Comparison of ENCODE assay signal across 12 cellular contexts in the genomic region with DNA sequence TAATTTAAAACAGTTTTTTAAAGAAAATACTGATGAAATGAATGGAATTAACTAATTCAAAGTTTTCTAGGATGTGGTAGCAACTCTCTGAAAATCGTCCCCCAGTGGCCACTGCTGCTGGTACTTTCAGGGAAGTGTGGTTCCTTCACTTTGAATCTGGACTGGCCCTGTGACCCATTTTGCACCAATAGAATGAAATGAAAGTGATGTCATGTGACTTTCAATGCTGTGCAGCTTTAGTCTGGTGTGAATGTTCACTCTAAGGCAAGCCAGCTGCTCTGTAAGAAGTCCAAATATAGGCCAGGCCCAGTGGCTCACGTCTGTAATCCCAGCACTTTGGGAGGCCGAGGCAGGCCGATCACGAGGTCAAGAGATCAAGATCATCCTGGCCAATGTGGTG. TPM values are rescaled to one million over a fixed set of nuclear protein-coding genes. Genes with fewer than 3 reads are reported as not detected.
DNase-seq lines count a peak whose midpoint lies in the region; ATAC-seq and TF ChIP-seq lines count a peak whose summit lies in the region.
"Had no signal": no experiment of that assay in that cellular context is flagged by ENCODE, and none has a peak within 500 bp of the region (broad histone marks: within the 10 kb centered on the region; RNA-seq: fewer than 3 reads in every experiment).

No MANE protein-coding gene starts in this region.

- H2BK5ac ChIP-seq in trophoblast cell (ENCODE audit: low read depth, low read length, poor library complexity) = no peak overlapping the region

- 83% methylated on average over 5 of the region's 5 CpGs for WGBS in GM23248 (ENCODE audit: low coverage in 1 of 2, low lambda C conversion rate in 2 of 2, missing lambda C conversion rate in 2 of 2), 2 experiments
- no CpG with 5 or more reads among the region's 5 CpGs for WGBS in trophoblast cell (ENCODE audit: extremely low coverage, insufficient coverage, insufficient read length)

- no peak overlapping the region for H4K12ac ChIP-seq in trophoblast cell (ENCODE audit: low read depth, low read length)

- no peak overlapping the region for H3K4ac ChIP-seq in trophoblast cell (ENCODE audit: low read depth, low read length)

- H3K36me3 ChIP-seq in GM23248 (ENCODE audit: low read depth) (no peaks in the 10 kb centered on the region), trophoblast cell (ENCODE audit: control insufficient read depth in 1 of 2, insufficient read depth in 2 of 2, low read length in 2 of 2) (peaks cover 0 to 3% of the 10 kb centered on the region in 2 experiments)

- no peak overlapping the region for H2AFZ ChIP-seq in GM23248
- H2AFZ ChIP-seq in trophoblast cell (ENCODE audit: insufficient read depth, low read length, poor library complexity) = no peak overlapping the region

- H3K27ac ChIP-seq in GM23248 (no peak overlapping the region), trophoblast cell (ENCODE audit: low read depth, low read length) (no peak overlapping the region)

- DNase-seq in DMS 273 (lab: John Stamatoyannopoulos, UW; ENCODE audit: unreplicated experiment) (peak; percentile 12), DMS 273 treated with DMSO at 0.1 percent for 48 hours (lab: John Stamatoyannopoulos, UW) (no peak), HFFc6 (no peak), naive B cell (no peak), GM23248 (no peak), pons (ENCODE audit: low spot score) (no peak), trophoblast cell (no peak)
- DNase-seq: activated gamma-delta T cell; head of caudate nucleus; NCI-H524 treated with DMSO at 0.1 percent for 48 hours; stimulated activated CD4-positive, alpha-beta T cell treated with anti-CD3 and anti-CD28 coated beads, Interleukin-12 subunit alpha, Interleukin-12 subunit beta, amount 100 ng/mL, for 4 hours had no signal

- no peaks in the 10 kb centered on the region for H3K79me1 ChIP-seq in trophoblast cell (ENCODE audit: low read length)

- no peak overlapping the region for H2AK5ac ChIP-seq in trophoblast cell (ENCODE audit: low read length)

- H3K9me3 Mint-ChIP-seq in HFFc6 (no peaks in the 10 kb centered on the region; the same call in 1 of the 2 replicates), naive B cell (no peaks in the 10 kb centered on the region)
- no peaks in the 10 kb centered on the region for H3K9me3 Mint-ChIP-seq in T-helper 1 cell treated with Interleukin-12 subunit alpha and Interleukin-12 subunit beta and Interleukin-4 antibody, amounts not matched to agents 30 μg/mL and 1 μg/mL, for 36 hours

- H3K27ac Mint-ChIP-seq in HFFc6 (no peak overlapping the region), naive B cell (peak overlapping the region in 2 of 6 donors; percentile 54 to 88)
- peak overlapping the region; percentile 49 for H3K27ac Mint-ChIP-seq in T-helper 1 cell treated with Interleukin-12 subunit alpha and Interleukin-12 subunit beta and Interleukin-4 antibody, amounts not matched to agents 30 μg/mL and 1 μg/mL, for 36 hours

- H3K9me3 ChIP-seq in GM23248 (ENCODE audit: low read depth) (no peaks in the 10 kb centered on the region), trophoblast cell (ENCODE audit: insufficient read depth, low read depth, low read length) (no peaks in the 10 kb centered on the region)

- no peak overlapping the region for H3K14ac ChIP-seq in trophoblast cell (ENCODE audit: low read length)

- no peak overlapping the region for H2BK12ac ChIP-seq in trophoblast cell (ENCODE audit: low read length)

- no peaks in the 10 kb centered on the region; the same call in 1 of the 2 replicates for H3K27me3 Mint-ChIP-seq in HFFc6 (ENCODE audit: insufficient read depth)
- H3K27me3 Mint-ChIP-seq in T-helper 1 cell treated with Interleukin-12 subunit alpha and Interleukin-12 subunit beta and Interleukin-4 antibody, amounts not matched to agents 30 μg/mL and 1 μg/mL, for 36 hours (ENCODE audit: low read depth) = peaks cover 21% of the 10 kb centered on the region
- H3K27me3 Mint-ChIP-seq in naive B cell = peaks cover 0 to 8% (median 7%) of the 10 kb centered on the region in 3 donors

- TF ChIP-seq CTCF in HFFc6 (IDR thresholded peaks at IDR 0.05) = no peak

- no peak overlapping the region for H3K23ac ChIP-seq in trophoblast cell (ENCODE audit: low read length)

- in situ Hi-C loops in GM23248 (cut with MboI) = no loop called here

- H3K9me2 ChIP-seq in GM23248 (ENCODE audit: insufficient read depth) = no peaks in the 10 kb centered on the region

- 0 out of 2 replicates have a peak, but pooled peaks cover 3% of the 10 kb centered on the region for H3K4me1 ChIP-seq in GM23248 (ENCODE audit: insufficient read depth)
- peaks cover 0 to 3% of the 10 kb centered on the region in 2 experiments for H3K4me1 ChIP-seq in trophoblast cell (ENCODE audit: control insufficient read depth in 1 of 2, insufficient read depth in 2 of 2, low read length in 2 of 2)

- no peak overlapping the region for H4K8ac ChIP-seq in trophoblast cell (ENCODE audit: low read depth, low read length)

- H3K18ac ChIP-seq in trophoblast cell (ENCODE audit: low read length) = no peak overlapping the region

- no peaks in the 10 kb centered on the region for H4K20me1 ChIP-seq in GM23248 (ENCODE audit: insufficient read depth)

- H3K4me3 ChIP-seq in GM23248 (no peak overlapping the region), trophoblast cell (ENCODE audit: low read depth, low read length) (no peak overlapping the region)

- H3K9ac ChIP-seq in GM23248 (no peak overlapping the region), trophoblast cell (ENCODE audit: low read length) (no peak overlapping the region)

- H3K27me3 ChIP-seq in GM23248 (replicated peaks; ENCODE audit: insufficient read depth) (no peaks in the 10 kb centered on the region), trophoblast cell (ENCODE audit: insufficient read depth, low read length) (no peaks in the 10 kb centered on the region)

- H3K4me1 Mint-ChIP-seq in HFFc6 (ENCODE audit: low read depth) (peaks cover 11% of the 10 kb centered on the region), naive B cell (peaks cover 24 to 26% (median 25%) of the 10 kb centered on the region in 3 donors)
- H3K4me1 Mint-ChIP-seq in T-helper 1 cell treated with Interleukin-12 subunit alpha and Interleukin-12 subunit beta and Interleukin-4 antibody, amounts not matched to agents 30 μg/mL and 1 μg/mL, for 36 hours (ENCODE audit: low read depth) = peaks cover 11% of the 10 kb centered on the region

- H3F3A ChIP-seq in GM23248 (ENCODE audit: insufficient read depth) = peaks cover 8% of the 10 kb centered on the region; the same call in 1 of the 2 replicates

- H3K4me3 Mint-ChIP-seq in HFFc6 (peak overlapping the region; percentile 100), naive B cell (peak overlapping the region; percentile 71 to 100 (median 98))
- peak overlapping the region; percentile 98 for H3K4me3 Mint-ChIP-seq in T-helper 1 cell treated with Interleukin-12 subunit alpha and Interleukin-12 subunit beta and Interleukin-4 antibody, amounts not matched to agents 30 μg/mL and 1 μg/mL, for 36 hours

- no peak overlapping the region for H4K91ac ChIP-seq in trophoblast cell (ENCODE audit: low read depth, low read length)

- no peak for ATAC-seq in naive B cell (ENCODE audit: low read depth in 2 of 2)

- H3K79me2 ChIP-seq in GM23248 (ENCODE audit: insufficient read depth) (peaks cover 32% of the 10 kb centered on the region), trophoblast cell (ENCODE audit: control insufficient read depth, insufficient read depth, low read length, poor library complexity) (no peaks in the 10 kb centered on the region)

- no peaks in the 10 kb centered on the region for H3K36me3 Mint-ChIP-seq in HFFc6 (ENCODE audit: low read depth)
- H3K36me3 Mint-ChIP-seq in T-helper 1 cell treated with Interleukin-12 subunit alpha and Interleukin-12 subunit beta and Interleukin-4 antibody, amounts not matched to agents 30 μg/mL and 1 μg/mL, for 36 hours (ENCODE audit: low read depth) = no peaks in the 10 kb centered on the region
- no peaks in the 10 kb centered on the region for H3K36me3 Mint-ChIP-seq in naive B cell

- H3K4me2 ChIP-seq in GM23248 (ENCODE audit: unreplicated experiment) (no peak overlapping the region), trophoblast cell (ENCODE audit: low read length) (no peak overlapping the region)

- H2BK120ac ChIP-seq in trophoblast cell (ENCODE audit: insufficient read depth, low read length, poor library complexity) = no peak overlapping the region

RNA-seq across cellular contexts. Expression of a gene that starts 26.4 kb away (rescaled TPM):
- total RNA-seq in HFFc6 (2021; fragmentation: NEBNext Ultra II Directional; extraction: Animal tissue kit (Norgen Biotek cat#: 25700)) = 1 to 10 TPM; 3.6 to 4.8 (median 4.3) TPM
- polyA plus RNA-seq in naive B cell (ENCODE audit: low read depth in 6 of 6) (10 to 100 TPM in 1 of 6 donors, 1 to 10 TPM in 5; 1.8 to 11.8 (median 7.7) TPM), GM23248 (2016; fragmentation: Nextera tagmentation; extraction: Ambion mirVana) (5.7 and 8.5 TPM in 2 replicates)
- total RNA-seq in GM23248 (2014; rRNA removed; shearing (Covaris generic)) = 1.2 and 1.9 TPM in 2 replicates
- polyA plus RNA-seq in trophoblast cell (2013) = 5.8 and 6.6 TPM in 2 replicates

RNA-seq across cellular contexts. Expression of a gene that starts 36.8 kb away (rescaled TPM):
- total RNA-seq in HFFc6 (2021; fragmentation: NEBNext Ultra II Directional; extraction: Animal tissue kit (Norgen Biotek cat#: 25700)) = 10 to 100 TPM; 66.0 to 83.5 (median 67.8) TPM
- polyA plus RNA-seq in naive B cell (ENCODE audit: low read depth in 6 of 6) (10 to 100 TPM; 39.0 to 51.3 (median 46.0) TPM), GM23248 (2016; fragmentation: Nextera tagmentation; extraction: Ambion mirVana) (77.2 and 78.8 TPM in 2 replicates)
- total RNA-seq in GM23248 (2014; rRNA removed; shearing (Covaris generic)) = 29.4 and 49.2 TPM in 2 replicates
- 65.0 and 65.7 TPM in 2 replicates for polyA plus RNA-seq in trophoblast cell (2013)
